ENCODE assay signal across 29 cellular contexts in genomic region chr11:100593321-100593720, GRCh38.
DNase-seq lines count a peak whose midpoint lies in the region; FAIRE-seq and TF ChIP-seq lines count a peak whose summit lies in the region.
"Had no signal": no experiment of that assay in that cellular context is flagged by ENCODE, and none has a peak within 500 bp of the region (broad histone marks: within the 10 kb centered on the region; RNA-seq: fewer than 3 reads in every experiment).

No MANE protein-coding gene starts in this region.

- 60% methylated on average over 1 of the region's 2 CpGs for WGBS in mesenchymal stem cell
- 83 to 92% methylated on average over 2 of the region's 2 CpGs for WGBS in tibial nerve, 2 donors

- H3K4me1 ChIP-seq in mesenchymal stem cell (ENCODE audit: control insufficient read depth, insufficient read depth, low read depth, low read length) (no peaks in the 10 kb centered on the region), tibial nerve (no peaks in the 10 kb centered on the region)
- H3K4me1 ChIP-seq: BE2C, parathyroid adenoma, right atrium auricular region, suprapubic skin had no signal

- no peak overlapping the region for H3K4me2 ChIP-seq in mesenchymal stem cell (ENCODE audit: low read length, poor library complexity, severe bottlenecking)
- H3K4me2 ChIP-seq: PC-9, smooth muscle cell had no signal

- peak; percentile 21 for DNase-seq in D721Med (ENCODE audit: insufficient read length, low spot score)
- DNase-seq in NCI-H2171 treated with DMSO at 0.1 percent for 48 hours (lab: John Stamatoyannopoulos, UW), result peak; percentile 97
- DNase-seq in astrocyte of the cerebellum (ENCODE audit: low read depth), result peak; percentile 38
- peak; percentile 69 for DNase-seq in mesenchymal stem cell
- DNase-seq in tibial nerve (ENCODE audit: low spot score in 2 of 2), result no peak
- no peak for DNase-seq in H7
- no peak for DNase-seq in nucleus accumbens (lab: John Stamatoyannopoulos, UW)
- DNase-seq: activated CD4-positive, alpha-beta T cell treated with anti-CD3 and anti-CD28 coated beads for 36 hours; activated CD8-positive, alpha-beta T cell treated with anti-CD3 and anti-CD28 coated beads, Interleukin-2, amount 10 ng/mL, durations not matched to agents 7 days and 5 days; activated naive CD4-positive, alpha-beta T cell treated with anti-CD3 and anti-CD28 coated beads for 36 hours; BE2C; brain microvascular endothelial cell; CD8-positive, alpha-beta memory T cell; cerebellar nuclear complex; DMS53; Karpas-422; NCI-H1436; NCI-H2107; NCI-H510A treated with DMSO at 0.1 percent for 48 hours; PC-9; Right ventricle myocardium superior; stimulated activated naive CD4-positive, alpha-beta T cell treated with Interleukin-2 at 50 U/mL for 16 hours; T-helper 17 cell had no signal

- no peak for TF ChIP-seq CTCF in D721Med (IDR thresholded peaks at IDR 0.05; ENCODE audit: insufficient read depth, missing control alignments)
- TF ChIP-seq CTCF in astrocyte of the cerebellum (IDR thresholded peaks at IDR 0.05; ENCODE audit: low read depth, low read length, missing control alignments), result no peak
- TF ChIP-seq CTCF in tibial nerve (IDR thresholded peaks at IDR 0.05), result no peak

- no peak overlapping the region for H4K8ac ChIP-seq in mesenchymal stem cell (ENCODE audit: low read length)

- H2AFZ ChIP-seq in mesenchymal stem cell (ENCODE audit: low read depth, low read length), result peak overlapping the region; percentile 42
- H2AFZ ChIP-seq: parathyroid adenoma, PC-9 had no signal

- TF ChIP-seq POLR2A in tibial nerve (IDR thresholded peaks at IDR 0.05), result no peak

- H3K9me3 ChIP-seq in mesenchymal stem cell (ENCODE audit: control insufficient read depth, low read length), result peaks cover 4% of the 10 kb centered on the region
- H3K9me3 ChIP-seq in tibial nerve, result no peaks in the 10 kb centered on the region
- H3K9me3 ChIP-seq: BE2C, right atrium auricular region, suprapubic skin had no signal

- H2BK120ac ChIP-seq in mesenchymal stem cell (ENCODE audit: low read depth, low read length), result no peak overlapping the region

- H3K36me3 ChIP-seq in mesenchymal stem cell (ENCODE audit: control insufficient read depth in 1 of 2, insufficient read depth in 2 of 2, low read depth in 1 of 2, low read length in 2 of 2) (no peaks in the 10 kb centered on the region), tibial nerve (no peaks in the 10 kb centered on the region), H7 (replicated peaks; ENCODE audit: control insufficient read depth, insufficient read depth, low read length) (no peaks in the 10 kb centered on the region)
- H3K36me3 ChIP-seq: BE2C, brain microvascular endothelial cell, right atrium auricular region, suprapubic skin had no signal

- no peak overlapping the region for H3K9ac ChIP-seq in mesenchymal stem cell (ENCODE audit: low read length)
- H3K9ac ChIP-seq: parathyroid adenoma had no signal

- in situ Hi-C loops in astrocyte of the cerebellum (cut with HindIII; ENCODE audit: low sequenced_read_pairs), result loop anchor here (25.0 kb wide), 1 partner anchor 244 kb away; no protein-coding TSS in a partner anchor

- no peak overlapping the region for H2BK12ac ChIP-seq in mesenchymal stem cell (ENCODE audit: low read length in 2 of 2)

- no peak for TF ChIP-seq EP300 in tibial nerve (IDR thresholded peaks at IDR 0.05)

- peak; percentile 98 for FAIRE-seq in D721Med (lab: Jason Lieb, UNC)
- FAIRE-seq: G401.6, HepG2 had no signal

- H3K4me3 ChIP-seq in astrocyte of the cerebellum (ENCODE audit: low read depth, low read length), result no peak overlapping the region
- no peak overlapping the region for H3K4me3 ChIP-seq in mesenchymal stem cell (ENCODE audit: insufficient read depth in 1 of 2, low read depth in 1 of 2, low read length in 2 of 2)
- no peak overlapping the region for H3K4me3 ChIP-seq in tibial nerve
- H3K4me3 ChIP-seq in H7 (ENCODE audit: insufficient read depth, low read depth, low read length), result no peak overlapping the region
- H3K4me3 ChIP-seq: PC-9, right atrium auricular region, smooth muscle cell, suprapubic skin had no signal

- H2BK5ac ChIP-seq in mesenchymal stem cell (ENCODE audit: low read depth, low read length, poor library complexity, severe bottlenecking), result no peak overlapping the region

- H3K27ac ChIP-seq in mesenchymal stem cell (ENCODE audit: low read length, poor library complexity, severe bottlenecking), result no peak overlapping the region
- no peak overlapping the region for H3K27ac ChIP-seq in tibial nerve
- H3K27ac ChIP-seq: brain microvascular endothelial cell, parathyroid adenoma, PC-9, right atrium auricular region, suprapubic skin had no signal

- H3K23ac ChIP-seq in mesenchymal stem cell (ENCODE audit: low read length in 2 of 2), result no peak overlapping the region

- no peak overlapping the region for H3K4ac ChIP-seq in mesenchymal stem cell (ENCODE audit: low read depth in 1 of 2, low read length in 2 of 2)

- no peak overlapping the region for H3K14ac ChIP-seq in mesenchymal stem cell (ENCODE audit: low read length in 2 of 2)

- no peak overlapping the region for H2BK15ac ChIP-seq in mesenchymal stem cell (ENCODE audit: low read depth, poor library complexity, severe bottlenecking)

- no peak overlapping the region for H4K91ac ChIP-seq in mesenchymal stem cell (ENCODE audit: low read length)

- H3K27me3 ChIP-seq in mesenchymal stem cell (ENCODE audit: control insufficient read depth in 1 of 2, insufficient read depth in 1 of 2, low read length in 2 of 2) (no peaks in the 10 kb centered on the region), tibial nerve (no peaks in the 10 kb centered on the region), H7 (ENCODE audit: control insufficient read depth, insufficient read depth, low read length) (no peaks in the 10 kb centered on the region)
- H3K27me3 ChIP-seq: brain microvascular endothelial cell, right atrium auricular region, suprapubic skin had no signal

- no peak overlapping the region for H3K18ac ChIP-seq in mesenchymal stem cell (ENCODE audit: low read depth in 1 of 2, low read length in 2 of 2)

- H2AK5ac ChIP-seq in mesenchymal stem cell (ENCODE audit: low read length, severe bottlenecking), result no peak overlapping the region

- H3K79me1 ChIP-seq in mesenchymal stem cell (replicated peaks; ENCODE audit: low read length, poor library complexity, severe bottlenecking), result no peaks in the 10 kb centered on the region

Comparison
In these comparisons a context has a peak if more than half of its experiments do, and no peak if none do; other contexts are left out.
1. DNase-seq: peak in D721Med (single experiment), NCI-H2171 treated with DMSO at 0.1 percent for 48 hours (single experiment), astrocyte of the cerebellum (single experiment) and mesenchymal stem cell (single experiment); none in tibial nerve (0 of 2), H7 (single experiment) and nucleus accumbens (0 of 56).